20 cellular contexts compared by ENCODE assay signal in the genomic region with DNA sequence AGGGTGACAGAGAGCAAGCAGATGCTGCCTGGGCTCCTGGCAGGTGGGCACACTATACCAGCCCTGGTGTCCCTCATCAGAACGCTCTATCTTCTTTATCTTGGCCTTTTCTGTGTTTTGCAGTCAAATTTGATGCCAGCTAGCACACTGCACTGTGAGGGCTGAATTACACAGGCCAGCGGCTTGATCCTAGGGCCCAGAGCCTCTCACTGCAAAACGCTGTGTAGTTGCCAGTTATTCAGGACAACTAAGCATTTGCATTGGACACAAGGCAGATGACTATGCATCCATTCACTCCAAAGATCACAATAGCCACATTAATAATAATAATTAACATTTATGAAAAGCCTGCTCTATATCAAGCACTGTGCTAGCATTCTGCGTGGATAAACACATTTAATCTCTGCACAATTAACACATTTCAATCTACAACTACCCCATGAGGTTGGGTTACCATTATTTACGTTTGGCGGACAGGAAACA.
"Had no signal": no experiment of that assay in that cellular context is flagged by ENCODE, and none has a peak within 500 bp of the region (broad histone marks: within the 10 kb centered on the region; RNA-seq: fewer than 3 reads in every experiment).

No MANE protein-coding gene starts in this region.

- H3K9me3 Mint-ChIP-seq: activated naive CD4-positive, alpha-beta T cell treated with anti-CD3 and anti-CD28 coated beads, Interleukin-2, amount 10 ng/mL, durations not matched to agents 7 days and 5 days; activated T-cell treated with anti-CD3 and anti-CD28 coated beads, Interleukin-2, amount 50 U/mL, for 24 hours; dendritic cell treated with granulocyte-macrophage colony-stimulating factor and Interleukin-4, amounts not matched to agents 40 ng/mL and 50 ng/mL, for 4 days; memory B cell; nephron; stimulated activated memory B cell treated with anti-CD40 and anti-IgM and Interleukin-4, amounts not matched to agents 10 μg/mL and 1 μg/mL and 100 μg/mL, for 72 hours; T-cell had no signal

- ATAC-seq: gastrocnemius medialis; heart right ventricle; Right ventricle myocardium inferior; stimulated activated memory B cell treated with anti-CD40 and anti-IgM and Interleukin-4, amounts not matched to agents 10 μg/mL and 1 μg/mL and 100 μg/mL, for 72 hours; T-cell had no signal

- FAIRE-seq: islet of Langerhans had no signal

- H3K9me3 ChIP-seq: adrenal gland, gastrocnemius medialis, heart right ventricle, SK-N-SH had no signal

- H3K4me1 Mint-ChIP-seq: memory B cell; nephron; stimulated activated memory B cell treated with anti-CD40 and anti-IgM and Interleukin-4, amounts not matched to agents 10 μg/mL and 1 μg/mL and 100 μg/mL, for 72 hours; T-cell had no signal

- DNase-seq: activated CD4-positive, alpha-beta T cell treated with anti-CD3 and anti-CD28 coated beads, Interleukin-2, amount 50 U/mL, for 48 hours; activated CD4-positive, CD25-positive, alpha-beta regulatory T cell treated with anti-CD3 and anti-CD28 coated beads, Interleukin-2, amount 50 U/mL, for 72 hours; activated T-cell treated with anti-CD3 and anti-CD28 coated beads, Interleukin-2, amount 50 U/mL, for 24 hours; adrenal gland; central memory CD4-positive, alpha-beta T cell; gastrocnemius medialis; heart right ventricle; occipital lobe; SK-N-SH; stimulated activated CD4-positive, alpha-beta T cell treated with anti-CD3 and anti-CD28 coated beads, Interleukin-2, amount 100 ng/mL, for 48 hours; T-cell; T-helper 9 cell; trophoblast cell had no signal

- H3K4me1 ChIP-seq: adrenal gland, gastrocnemius medialis, heart right ventricle had no signal

- H3K36me3 Mint-ChIP-seq: activated naive CD4-positive, alpha-beta T cell treated with anti-CD3 and anti-CD28 coated beads, Interleukin-2, amount 10 ng/mL, durations not matched to agents 7 days and 5 days; memory B cell; stimulated activated memory B cell treated with anti-CD40 and anti-IgM and Interleukin-4, amounts not matched to agents 10 μg/mL and 1 μg/mL and 100 μg/mL, for 72 hours; T-cell had no signal

- H3K27ac ChIP-seq: adrenal gland, gastrocnemius medialis, heart right ventricle had no signal

- H3K9ac ChIP-seq: SK-N-SH had no signal

- H3K36me3 ChIP-seq: adrenal gland, gastrocnemius medialis, heart right ventricle had no signal

- H3K4me3 Mint-ChIP-seq: activated naive CD4-positive, alpha-beta T cell treated with anti-CD3 and anti-CD28 coated beads, Interleukin-2, amount 10 ng/mL, durations not matched to agents 7 days and 5 days; activated T-cell treated with anti-CD3 and anti-CD28 coated beads, Interleukin-2, amount 50 U/mL, for 24 hours; dendritic cell treated with granulocyte-macrophage colony-stimulating factor and Interleukin-4, amounts not matched to agents 40 ng/mL and 50 ng/mL, for 4 days; memory B cell; nephron; stimulated activated memory B cell treated with anti-CD40 and anti-IgM and Interleukin-4, amounts not matched to agents 10 μg/mL and 1 μg/mL and 100 μg/mL, for 72 hours; T-cell had no signal

- H3K4me3 ChIP-seq: adrenal gland, gastrocnemius medialis, heart right ventricle had no signal

- H3K27me3 ChIP-seq: adrenal gland, gastrocnemius medialis had no signal

- H3K27ac Mint-ChIP-seq: activated naive CD4-positive, alpha-beta T cell treated with anti-CD3 and anti-CD28 coated beads, Interleukin-2, amount 10 ng/mL, durations not matched to agents 7 days and 5 days; activated T-cell treated with anti-CD3 and anti-CD28 coated beads, Interleukin-2, amount 50 U/mL, for 24 hours; dendritic cell treated with granulocyte-macrophage colony-stimulating factor and Interleukin-4, amounts not matched to agents 40 ng/mL and 50 ng/mL, for 4 days; memory B cell; nephron; stimulated activated memory B cell treated with anti-CD40 and anti-IgM and Interleukin-4, amounts not matched to agents 10 μg/mL and 1 μg/mL and 100 μg/mL, for 72 hours; T-cell had no signal

- H3K4me2 ChIP-seq: SK-N-SH had no signal

- H3K27me3 Mint-ChIP-seq: dendritic cell treated with granulocyte-macrophage colony-stimulating factor and Interleukin-4, amounts not matched to agents 40 ng/mL and 50 ng/mL, for 4 days; stimulated activated memory B cell treated with anti-CD40 and anti-IgM and Interleukin-4, amounts not matched to agents 10 μg/mL and 1 μg/mL and 100 μg/mL, for 72 hours had no signal
